ENCODE assay signal across 4 cellular contexts in genomic region chr1:119546641-119547040, GRCh38. TPM values are rescaled to one million over a fixed set of nuclear protein-coding genes. Genes with fewer than 3 reads are reported as not detected.
"Had no signal": no experiment of that assay in that cellular context is flagged by ENCODE, and none has a peak within 500 bp of the region (broad histone marks: within the 10 kb centered on the region; RNA-seq: fewer than 3 reads in every experiment).

No MANE protein-coding gene starts in this region.

- DNase-seq: GDM1, GF-D8 had no signal

- H3K4me3 ChIP-seq: GM12878 had no signal

RNA-seq across cellular contexts. Expression of gene HSD3B1, which starts 39.6 kb away (rescaled TPM):
- total RNA-seq: G401, GM12878 had no signal
- polyA plus RNA-seq: GM12878 had no signal
